Comparison of ENCODE assay signal across 37 cellular contexts in the genomic region with DNA sequence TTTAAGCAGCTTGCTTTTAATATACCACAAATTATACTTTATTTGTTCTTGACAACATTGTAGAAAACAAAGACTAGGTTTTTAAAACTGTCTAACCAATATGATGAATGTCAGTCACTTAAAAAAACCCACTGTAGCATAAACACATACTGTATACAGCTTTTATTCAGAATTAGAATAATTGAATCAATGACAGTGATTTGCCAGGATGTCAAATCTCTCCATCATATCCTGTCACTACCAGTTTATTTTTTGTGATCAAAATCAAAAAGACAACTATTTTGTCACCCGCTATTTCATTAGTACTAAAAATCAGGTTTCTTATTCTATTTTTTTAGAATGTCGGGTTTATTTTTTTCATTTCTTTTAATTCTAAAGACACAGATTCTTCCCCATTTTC. TPM values are rescaled to one million over a fixed set of nuclear protein-coding genes. Genes with fewer than 3 reads are reported as not detected.
"Had no signal": no experiment of that assay in that cellular context is flagged by ENCODE, and none has a peak within 500 bp of the region (broad histone marks: within the 10 kb centered on the region; RNA-seq: fewer than 3 reads in every experiment).

No MANE protein-coding gene starts in this region.

- H3K4me3 ChIP-seq: adrenal gland, ascending aorta, body of pancreas, breast epithelium, cardiac muscle cell had no signal

- DNase-seq: activated effector memory CD4-positive, alpha-beta T cell treated with anti-CD3 and anti-CD28 coated beads, Interleukin-2, amount 50 U/mL, for 16 hours; activated effector memory CD4-positive, alpha-beta T cell treated with Interleukin-2 at 50 U/mL for 16 hours; activated gamma-delta T cell; activated gamma-delta T cell treated with Interleukin-2 at 50 U/mL for 16 hours; activated naive CD4-positive, alpha-beta T cell; activated naive CD4-positive, alpha-beta T cell treated with anti-CD3 and anti-CD28 coated beads for 36 hours; activated naive CD4-positive, alpha-beta T cell treated with anti-CD3 and anti-CD28 coated beads, Interleukin-2, amount 10 ng/mL, durations not matched to agents 7 days and 5 days; activated naive CD4-positive, alpha-beta T cell treated with anti-CD3 and anti-CD28 coated beads, Interleukin-2, amount 50 U/mL, for 16 hours; activated naive CD4-positive, alpha-beta T cell treated with Interleukin-2 at 50 U/mL for 16 hours; activated naive CD8-positive, alpha-beta T cell treated with anti-CD3 and anti-CD28 coated beads for 36 hours; activated naive CD8-positive, alpha-beta T cell treated with anti-CD3 and anti-CD28 coated beads, Interleukin-2, amount 10 ng/mL, durations not matched to agents 7 days and 5 days; activated naive CD8-positive, alpha-beta T cell treated with anti-CD3 and anti-CD28 coated beads, Interleukin-2, amount 50 U/mL, for 24 hours; activated T-cell treated with anti-CD3 and anti-CD28 coated beads for 4 hours; activated T-cell treated with anti-CD3 and anti-CD28 coated beads, Interleukin-2, amount 50 U/mL, for 1 hour; activated T-cell treated with anti-CD3 and anti-CD28 coated beads, Interleukin-2, amount 50 U/mL, for 24 hours; activated T-cell treated with anti-CD3 and anti-CD28 coated beads, Interleukin-2, amount 50 U/mL, for 4 hours; activated T-cell treated with anti-CD3 and anti-CD28 coated beads, Interleukin-2, amount 50 U/mL, for 48 hours; activated T-cell treated with anti-CD3 and anti-CD28 coated beads, Interleukin-2, amount 50 U/mL, for 72 hours; adrenal gland; amniotic stem cell; amygdala; anterior cingulate cortex; aorta; body of pancreas; brain microvascular endothelial cell; caudate nucleus; central memory CD4-positive, alpha-beta T cell; cerebellar nuclear complex had no signal

- H3K36me3 ChIP-seq: adrenal gland, ascending aorta, brain microvascular endothelial cell, breast epithelium, cardiac muscle cell had no signal

- ATAC-seq: activated naive CD4-positive, alpha-beta T cell treated with anti-CD3 and anti-CD28 coated beads, Interleukin-2, amount 50 U/mL, for 72 hours; activated naive CD8-positive, alpha-beta T cell treated with anti-CD3 and anti-CD28 coated beads, Interleukin-2, amount 50 U/mL, for 24 hours; activated T-cell treated with anti-CD3 and anti-CD28 coated beads, Interleukin-2, amount 50 U/mL, for 4 hours; activated T-cell treated with anti-CD3 and anti-CD28 coated beads, Interleukin-2, amount 50 U/mL, for 72 hours; activated T-helper 17 cell treated with anti-CD3 and anti-CD28 coated beads, Interleukin-2, amount 50 U/mL, for 72 hours; body of pancreas had no signal

- H3K27me3 ChIP-seq: adrenal gland, ascending aorta, body of pancreas, brain microvascular endothelial cell, breast epithelium had no signal

- H3K9me3 ChIP-seq: adrenal gland, ascending aorta, body of pancreas, breast epithelium had no signal

- H3K4me1 ChIP-seq: adrenal gland, ascending aorta, body of pancreas, breast epithelium had no signal

- FAIRE-seq: astrocyte, bronchial epithelial cell had no signal

- H3K27ac ChIP-seq: adrenal gland, ascending aorta, body of pancreas, brain microvascular endothelial cell, breast epithelium, cardiac muscle cell had no signal

RNA-seq across cellular contexts. Expression of gene PAX6, which starts 26.5 kb away (rescaled TPM):
- total RNA-seq: activated naive CD8-positive, alpha-beta T cell treated with anti-CD3 and anti-CD28 coated beads for 36 hours; activated naive CD8-positive, alpha-beta T cell treated with anti-CD3 and anti-CD28 coated beads, Interleukin-2, amount 10 ng/mL, durations not matched to agents 7 days and 5 days; activated T-cell treated with anti-CD3 and anti-CD28 coated beads, Interleukin-2, amount 50 U/mL, for 4 hours; activated T-helper 1 cell treated with anti-CD3 and anti-CD28 coated beads, Interleukin-12 subunit alpha, Interleukin-12 subunit beta, Interleukin-2, Interleukin-4 antibody, amounts not matched to agents 30 ng/mL and 10 ng/mL and 1 ng/mL, durations not matched to agents 14 hours and 24 hours and 36 hours; activated T-helper 17 cell treated with anti-CD3 and anti-CD28 coated beads, Interleukin-2, amount 50 U/mL, for 72 hours; activated T-helper 2 cell treated with anti-CD3 and anti-CD28 coated beads, Interferon-gamma antibody, Interleukin-2, Interleukin-4, amounts not matched to agents 10 μg/mL and 5 μg/mL and 100 μg/mL, durations not matched to agents 14 hours and 24 hours and 36 hours; ascending aorta; bronchial epithelial cell had no signal
